In genomic region chr21:45549670-45550463, GRCh38 we compare ENCODE assay signal across 9 cellular contexts. TPM values are rescaled to one million over a fixed set of nuclear protein-coding genes. Genes with fewer than 3 reads are reported as not detected.
A peak's percentile ranks its signal among the peaks of the same experiment; 100 is the strongest.
DNase-seq lines count a peak whose midpoint lies in the region; ATAC-seq and TF ChIP-seq lines count a peak whose summit lies in the region.
"Had no signal": no experiment of that assay in that cellular context is flagged by ENCODE, and none has a peak within 500 bp of the region (broad histone marks: within the 10 kb centered on the region; RNA-seq: fewer than 3 reads in every experiment).

No MANE protein-coding gene starts in this region.

- H3K9me3 Mint-ChIP-seq in activated CD4-positive, alpha-beta memory T cell treated with anti-CD3 and anti-CD28 coated beads for 36 hours, result no peaks in the 10 kb centered on the region
- peaks cover 3% of the 10 kb centered on the region for H3K9me3 Mint-ChIP-seq in nephron

- TF ChIP-seq CTCF in nephron (IDR thresholded peaks at IDR 0.05; ENCODE audit: unreplicated experiment in 3 of 3), result no peak
- no peak for TF ChIP-seq CTCF in colonic mucosa (IDR thresholded peaks at IDR 0.05)
- TF ChIP-seq CTCF in RWPE1 (conservative IDR thresholded peaks at IDR 0.05; ENCODE audit: low read depth), result no peak

- H3K4me1 ChIP-seq in colonic mucosa, result no peaks in the 10 kb centered on the region

- H3K27me3 Mint-ChIP-seq in activated CD4-positive, alpha-beta memory T cell treated with anti-CD3 and anti-CD28 coated beads for 36 hours, result no peaks in the 10 kb centered on the region
- peaks cover 4% of the 10 kb centered on the region for H3K27me3 Mint-ChIP-seq in nephron (ENCODE audit: low read depth)

- H3K4me1 Mint-ChIP-seq in activated CD4-positive, alpha-beta memory T cell treated with anti-CD3 and anti-CD28 coated beads for 36 hours (ENCODE audit: low read depth), result peaks cover 36% of the 10 kb centered on the region
- peaks cover 28% of the 10 kb centered on the region for H3K4me1 Mint-ChIP-seq in nephron

- no peaks in the 10 kb centered on the region for H3K9me3 ChIP-seq in colonic mucosa

- no peak overlapping the region for H3K4me3 ChIP-seq in colonic mucosa

- POLR2A ChIA-PET in activated CD4-positive, alpha-beta memory T cell treated with anti-CD3 and anti-CD28 coated beads for 36 hours (lab: Charles Lee), result interaction anchor here (0.8 to 2.1 kb wide), 4 partner anchors 8 to 218 kb away, joined by 3 to 12 read pairs (median 3); no protein-coding TSS in a partner anchor
- POLR2A ChIA-PET in RWPE1 (lab: Yijun Ruan, JAX; ENCODE audit: low non-redundant PET), result no interaction called here

- H3K27me3 ChIP-seq in colonic mucosa, result no peaks in the 10 kb centered on the region

- ATAC-seq in GM18511 (IDR thresholded peaks at IDR 0.05; ENCODE audit: unreplicated experiment) (peak; percentile 60), HG02870 (IDR thresholded peaks at IDR 0.05; ENCODE audit: unreplicated experiment) (no peak)

- peak overlapping the region; percentile 98 for H3K27ac Mint-ChIP-seq in activated CD4-positive, alpha-beta memory T cell treated with anti-CD3 and anti-CD28 coated beads for 36 hours
- peak overlapping the region; percentile 47 to 88 (median 82) for H3K27ac Mint-ChIP-seq in nephron

- intact Hi-C loops in activated CD4-positive, alpha-beta memory T cell treated with anti-CD3 and anti-CD28 coated beads for 36 hours (cut with micrococcal nuclease), result loop anchor here (2.0 to 5.0 kb wide), 5 partner anchors 33 to 623 kb away; partner anchors contain the start of gene PCBP3
- intact Hi-C loops in colonic mucosa (cut with DNase I), result no loop called here

- no peaks in the 10 kb centered on the region for H3K36me3 Mint-ChIP-seq in activated CD4-positive, alpha-beta memory T cell treated with anti-CD3 and anti-CD28 coated beads for 36 hours
- no peaks in the 10 kb centered on the region for H3K36me3 Mint-ChIP-seq in nephron (ENCODE audit: low read depth)

- CTCF ChIA-PET in activated CD4-positive, alpha-beta memory T cell treated with anti-CD3 and anti-CD28 coated beads for 36 hours (lab: Charles Lee), result interaction anchor here (0.7 to 1.8 kb wide), 4 partner anchors 15 to 269 kb away, joined by 4 to 7 read pairs (median 5); no protein-coding TSS in a partner anchor
- CTCF ChIA-PET in RWPE1 (lab: Yijun Ruan, JAX), result interaction anchor here (0.7 kb wide), 1 partner anchor 46 kb away, joined by 3 read pairs; no protein-coding TSS in a partner anchor

- peak overlapping the region; percentile 35 for H3K4me3 Mint-ChIP-seq in activated CD4-positive, alpha-beta memory T cell treated with anti-CD3 and anti-CD28 coated beads for 36 hours
- no peak overlapping the region for H3K4me3 Mint-ChIP-seq in nephron

- H3K27ac ChIP-seq in colonic mucosa, result no peak overlapping the region
- H3K27ac ChIP-seq in RWPE1, result no peak overlapping the region

- peak; percentile 16 for DNase-seq in GF-D8 (lab: John Stamatoyannopoulos, UW)
- peak; percentile 40 for DNase-seq in activated CD4-positive, alpha-beta memory T cell treated with anti-CD3 and anti-CD28 coated beads for 36 hours
- no peak for DNase-seq in stimulated activated CD4-positive, alpha-beta T cell treated with anti-CD3 and anti-CD28 coated beads, Interleukin-2, amount 100 ng/mL, for 48 hours
- no peak for DNase-seq in colonic mucosa
- DNase-seq in RWPE1 (ENCODE audit: low spot score), result no peak
- DNase-seq: NCI-H2029 treated with DMSO at 0.1 percent for 48 hours had no signal

- H3K36me3 ChIP-seq in colonic mucosa, result no peaks in the 10 kb centered on the region

- peak overlapping the region in 1 of 2 donors; percentile 19 for H3K9ac ChIP-seq in colonic mucosa (ENCODE audit: low read depth in 2 of 2, low read length in 2 of 2)

RNA-seq across cellular contexts. Expression of gene SLC19A1, which starts 7.6 kb away (rescaled TPM):
- 10 to 100 TPM; 29.2 to 30.3 TPM for total RNA-seq in activated CD4-positive, alpha-beta memory T cell treated with anti-CD3 and anti-CD28 coated beads for 36 hours
- total RNA-seq in colonic mucosa, result 10 to 100 TPM; 10.7 to 25.3 TPM

Comparison
In these comparisons a context has a peak if more than half of its experiments do, and no peak if none do; other contexts are left out.
1. DNase-seq: peak in GF-D8 (single experiment) and activated CD4-positive, alpha-beta memory T cell treated with anti-CD3 and anti-CD28 coated beads for 36 hours (single experiment); none in stimulated activated CD4-positive, alpha-beta T cell treated with anti-CD3 and anti-CD28 coated beads, Interleukin-2, amount 100 ng/mL, for 48 hours (0 of 2), colonic mucosa (single experiment) and RWPE1 (single experiment).